1 cellular context compared by ENCODE assay signal in genomic region chr2:98486374-98486981, GRCh38.
TF ChIP-seq lines count a peak whose summit lies in the region.

No MANE protein-coding gene starts in this region.

TF ChIP-seq in HepG2, 621 proteins besides CTCF, POLR2A, EP300 and RAD21:
- TF ChIP-seq ZNF543 (CRISPR knock-in tag; IDR thresholded peaks at IDR 0.05) = no peak
- TF ChIP-seq SRSF4 (IDR thresholded peaks at IDR 0.05; ENCODE audit: low read depth, low read length, poor library complexity, severe bottlenecking) = no peak
- TF ChIP-seq, protein P1, sequence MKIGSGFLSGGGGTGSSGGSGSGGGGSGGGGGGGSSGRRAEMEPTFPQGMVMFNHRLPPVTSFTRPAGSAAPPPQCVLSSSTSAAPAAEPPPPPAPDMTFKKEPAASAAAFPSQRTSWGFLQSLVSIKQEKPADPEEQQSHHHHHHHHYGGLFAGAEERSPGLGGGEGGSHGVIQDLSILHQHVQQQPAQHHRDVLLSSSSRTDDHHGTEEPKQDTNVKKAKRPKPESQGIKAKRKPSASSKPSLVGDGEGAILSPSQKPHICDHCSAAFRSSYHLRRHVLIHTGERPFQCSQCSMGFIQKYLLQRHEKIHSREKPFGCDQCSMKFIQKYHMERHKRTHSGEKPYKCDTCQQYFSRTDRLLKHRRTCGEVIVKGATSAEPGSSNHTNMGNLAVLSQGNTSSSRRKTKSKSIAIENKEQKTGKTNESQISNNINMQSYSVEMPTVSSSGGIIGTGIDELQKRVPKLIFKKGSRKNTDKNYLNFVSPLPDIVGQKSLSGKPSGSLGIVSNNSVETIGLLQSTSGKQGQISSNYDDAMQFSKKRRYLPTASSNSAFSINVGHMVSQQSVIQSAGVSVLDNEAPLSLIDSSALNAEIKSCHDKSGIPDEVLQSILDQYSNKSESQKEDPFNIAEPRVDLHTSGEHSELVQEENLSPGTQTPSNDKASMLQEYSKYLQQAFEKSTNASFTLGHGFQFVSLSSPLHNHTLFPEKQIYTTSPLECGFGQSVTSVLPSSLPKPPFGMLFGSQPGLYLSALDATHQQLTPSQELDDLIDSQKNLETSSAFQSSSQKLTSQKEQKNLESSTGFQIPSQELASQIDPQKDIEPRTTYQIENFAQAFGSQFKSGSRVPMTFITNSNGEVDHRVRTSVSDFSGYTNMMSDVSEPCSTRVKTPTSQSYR (CRISPR knock-in tag; IDR thresholded peaks at IDR 0.05; ENCODE audit: borderline replicate concordance) = no peak
- TF ChIP-seq RELA (CRISPR knock-in tag; IDR thresholded peaks at IDR 0.05) = no peak
- no peak for TF ChIP-seq MAZ (IDR thresholded peaks at IDR 0.05; ENCODE audit: borderline replicate concordance, low read depth, low read length)
- no peak for TF ChIP-seq MAZ (CRISPR knock-in tag; IDR thresholded peaks at IDR 0.05; ENCODE audit: low read depth)
- TF ChIP-seq, protein P2, sequence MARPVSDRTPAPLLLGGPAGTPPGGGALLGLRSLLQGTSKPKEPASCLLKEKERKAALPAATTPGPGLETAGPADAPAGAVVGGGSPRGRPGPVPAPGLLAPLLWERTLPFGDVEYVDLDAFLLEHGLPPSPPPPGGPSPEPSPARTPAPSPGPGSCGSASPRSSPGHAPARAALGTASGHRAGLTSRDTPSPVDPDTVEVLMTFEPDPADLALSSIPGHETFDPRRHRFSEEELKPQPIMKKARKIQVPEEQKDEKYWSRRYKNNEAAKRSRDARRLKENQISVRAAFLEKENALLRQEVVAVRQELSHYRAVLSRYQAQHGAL (CRISPR knock-in tag; IDR thresholded peaks at IDR 0.05; ENCODE audit: not compliant biosample characterization) = no peak
- no peak for TF ChIP-seq ZNF205 (CRISPR knock-in tag; IDR thresholded peaks at IDR 0.05)
- TF ChIP-seq, protein P3, sequence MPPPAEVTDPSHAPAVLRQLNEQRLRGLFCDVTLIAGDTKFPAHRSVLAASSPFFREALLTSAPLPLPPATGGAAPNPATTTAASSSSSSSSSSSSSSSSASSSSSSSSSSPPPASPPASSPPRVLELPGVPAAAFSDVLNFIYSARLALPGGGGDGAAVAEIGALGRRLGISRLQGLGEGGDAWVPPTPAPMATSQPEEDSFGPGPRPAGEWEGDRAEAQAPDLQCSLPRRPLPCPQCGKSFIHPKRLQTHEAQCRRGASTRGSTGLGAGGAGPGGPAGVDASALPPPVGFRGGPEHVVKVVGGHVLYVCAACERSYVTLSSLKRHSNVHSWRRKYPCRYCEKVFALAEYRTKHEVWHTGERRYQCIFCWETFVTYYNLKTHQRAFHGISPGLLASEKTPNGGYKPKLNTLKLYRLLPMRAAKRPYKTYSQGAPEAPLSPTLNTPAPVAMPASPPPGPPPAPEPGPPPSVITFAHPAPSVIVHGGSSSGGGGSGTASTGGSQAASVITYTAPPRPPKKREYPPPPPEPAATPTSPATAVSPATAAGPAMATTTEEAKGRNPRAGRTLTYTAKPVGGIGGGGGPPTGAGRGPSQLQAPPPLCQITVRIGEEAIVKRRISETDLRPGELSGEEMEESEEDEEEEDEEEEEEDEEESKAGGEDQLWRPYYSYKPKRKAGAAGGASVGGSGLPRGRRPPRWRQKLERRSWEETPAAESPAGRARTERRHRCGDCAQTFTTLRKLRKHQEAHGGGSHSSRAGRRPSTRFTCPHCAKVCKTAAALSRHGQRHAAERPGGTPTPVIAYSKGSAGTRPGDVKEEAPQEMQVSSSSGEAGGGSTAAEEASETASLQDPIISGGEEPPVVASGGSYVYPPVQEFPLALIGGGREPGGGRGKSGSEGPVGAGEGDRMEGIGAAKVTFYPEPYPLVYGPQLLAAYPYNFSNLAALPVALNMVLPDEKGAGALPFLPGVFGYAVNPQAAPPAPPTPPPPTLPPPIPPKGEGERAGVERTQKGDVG (CRISPR knock-in tag; IDR thresholded peaks at IDR 0.05; ENCODE audit: borderline replicate concordance) = no peak
